Comparison of ENCODE assay signal across 9 cellular contexts in genomic region chr2:203532957-203533695, GRCh38. TPM values are rescaled to one million over a fixed set of nuclear protein-coding genes. Genes with fewer than 3 reads are reported as not detected.
DNase-seq lines count a peak whose midpoint lies in the region; ATAC-seq and TF ChIP-seq lines count a peak whose summit lies in the region.
"Had no signal": no experiment of that assay in that cellular context is flagged by ENCODE, and none has a peak within 500 bp of the region (broad histone marks: within the 10 kb centered on the region; RNA-seq: fewer than 3 reads in every experiment).

No MANE protein-coding gene starts in this region.

- intact Hi-C loops in tibial artery (cut with DNase I; ENCODE audit: low total_unique reads): no loop called here

- in situ Hi-C loops in astrocyte of the spinal cord (cut with HindIII; ENCODE audit: low sequenced_read_pairs): no loop called here

- peak; percentile 58 for ATAC-seq in left lobe of liver
- no peak for ATAC-seq in HG03571 (IDR thresholded peaks at IDR 0.05; ENCODE audit: unreplicated experiment)
- no peak for ATAC-seq in GM19463 (IDR thresholded peaks at IDR 0.05; ENCODE audit: unreplicated experiment)
- ATAC-seq in GM18867 (IDR thresholded peaks at IDR 0.05; ENCODE audit: unreplicated experiment): no peak
- ATAC-seq: body of pancreas had no signal

- H3K27ac ChIP-seq in tibial artery: peak overlapping the region; percentile 90 to 95

- H3K4me3 ChIP-seq in H7 (ENCODE audit: insufficient read depth, low read depth, low read length) (peak overlapping the region; percentile 81; the same call in 1 of the 2 replicates), astrocyte of the spinal cord (ENCODE audit: low read depth, low read length) (peak overlapping the region; percentile 95), tibial artery (peak overlapping the region; percentile 99)
- H3K4me3 ChIP-seq: body of pancreas had no signal

- DNase-seq in A172 (ENCODE audit: low spot score): peak; percentile 31
- peak; percentile 69 for DNase-seq in H7
- peak; percentile 62 for DNase-seq in astrocyte of the spinal cord (ENCODE audit: low read depth, low spot score)
- DNase-seq in left lobe of liver (ENCODE audit: low spot score): peak; percentile 62
- no peak for DNase-seq in tibial artery

- TF ChIP-seq CTCF in astrocyte of the spinal cord (IDR thresholded peaks at IDR 0.05; ENCODE audit: low read depth, low read length) (peak; percentile 1), tibial artery (IDR thresholded peaks at IDR 0.05) (no peak)

- H3K36me3 ChIP-seq in H7 (replicated peaks; ENCODE audit: control insufficient read depth, insufficient read depth, low read length): no peaks in the 10 kb centered on the region
- H3K36me3 ChIP-seq in tibial artery: no peaks in the 10 kb centered on the region

- H3K27me3 ChIP-seq in H7 (ENCODE audit: control insufficient read depth, insufficient read depth, low read length) (peaks cover 5% of the 10 kb centered on the region), tibial artery (no peaks in the 10 kb centered on the region)
- H3K27me3 ChIP-seq: body of pancreas had no signal

- H3K4me1 ChIP-seq in tibial artery: peaks cover 0 to 45% (median 5%) of the 10 kb centered on the region in 4 donors

- no peaks in the 10 kb centered on the region for H3K9me3 ChIP-seq in tibial artery
- H3K9me3 ChIP-seq: body of pancreas had no signal

RNA-seq across cellular contexts. Expression of gene RAPH1, which starts 2.0 kb away (rescaled TPM):
- 11.2 and 15.5 TPM in 2 replicates for total RNA-seq in A172 (2014; rRNA removed; shearing (Covaris generic))
- 4.9 and 9.0 TPM in 2 replicates for total RNA-seq in H7 (2014; rRNA removed; shearing (Covaris generic))
- 85.7 TPM for total RNA-seq in left lobe of liver

Comparison
In these comparisons a context has a peak if more than half of its experiments do, and no peak if none do; other contexts are left out.
1. DNase-seq: peak in A172 (single experiment), H7 (single experiment), astrocyte of the spinal cord (single experiment) and left lobe of liver (single experiment); none in tibial artery (0 of 2).
2. Peak in every context shown above with its lines, with median percentiles within 50 percentile points of each other: H3K4me3 ChIP-seq.